In genomic region chr2:221399183-221399582, GRCh38 we compare ENCODE assay signal across 27 cellular contexts.
"Had no signal": no experiment of that assay in that cellular context is flagged by ENCODE, and none has a peak within 500 bp of the region (broad histone marks: within the 10 kb centered on the region; RNA-seq: fewer than 3 reads in every experiment).

No MANE protein-coding gene starts in this region.

- H3K27ac ChIP-seq: brain microvascular endothelial cell, epithelial cell of prostate, VCaP had no signal

- ATAC-seq: activated CD4-positive, CD25-positive, alpha-beta regulatory T cell treated with anti-CD3 and anti-CD28 coated beads, Interleukin-2, amount 50 U/mL, for 24 hours; activated CD8-positive, alpha-beta T cell treated with anti-CD3 and anti-CD28 coated beads for 36 hours; activated T-cell treated with anti-CD3 and anti-CD28 coated beads, Interleukin-2, amount 50 U/mL, for 4 hours; activated T-helper 17 cell treated with anti-CD3 and anti-CD28 coated beads, Interleukin-2, amount 50 U/mL, for 72 hours; effector memory CD8-positive, alpha-beta T cell had no signal

- H3K27ac Mint-ChIP-seq: activated B cell treated with CpG ODN at 0.5 μM for 24 hours; activated CD8-positive, alpha-beta T cell treated with anti-CD3 and anti-CD28 coated beads for 36 hours; activated naive CD8-positive, alpha-beta T cell; activated T-helper 17 cell treated with anti-CD3 and anti-CD28 coated beads, Interleukin-2, amount 50 U/mL, for 72 hours; effector memory CD8-positive, alpha-beta T cell had no signal

- H3K4me1 Mint-ChIP-seq: activated T-helper 17 cell treated with anti-CD3 and anti-CD28 coated beads, Interleukin-2, amount 50 U/mL, for 72 hours; central memory CD8-positive, alpha-beta T cell had no signal

- H3K27me3 ChIP-seq: brain microvascular endothelial cell had no signal

- H3K36me3 Mint-ChIP-seq: activated naive CD8-positive, alpha-beta T cell had no signal

- H3K36me3 ChIP-seq: brain microvascular endothelial cell had no signal

- H3K4me3 Mint-ChIP-seq: activated B cell treated with CpG ODN at 0.5 μM for 24 hours; activated CD8-positive, alpha-beta T cell treated with anti-CD3 and anti-CD28 coated beads for 36 hours; activated naive CD8-positive, alpha-beta T cell; activated T-cell treated with anti-CD3 and anti-CD28 coated beads, Interleukin-2, amount 50 U/mL, for 4 hours; activated T-helper 17 cell treated with anti-CD3 and anti-CD28 coated beads, Interleukin-2, amount 50 U/mL, for 72 hours; central memory CD8-positive, alpha-beta T cell; effector memory CD8-positive, alpha-beta T cell had no signal

- H3K9me3 Mint-ChIP-seq: activated B cell treated with CpG ODN at 0.5 μM for 24 hours; activated CD8-positive, alpha-beta T cell treated with anti-CD3 and anti-CD28 coated beads for 36 hours; activated T-cell treated with anti-CD3 and anti-CD28 coated beads, Interleukin-2, amount 50 U/mL, for 4 hours; central memory CD8-positive, alpha-beta T cell; effector memory CD8-positive, alpha-beta T cell had no signal

- H3K27me3 Mint-ChIP-seq: activated B cell treated with CpG ODN at 0.5 μM for 24 hours; activated CD8-positive, alpha-beta T cell treated with anti-CD3 and anti-CD28 coated beads for 36 hours; activated naive CD8-positive, alpha-beta T cell; activated T-helper 17 cell treated with anti-CD3 and anti-CD28 coated beads, Interleukin-2, amount 50 U/mL, for 72 hours; central memory CD8-positive, alpha-beta T cell had no signal

- DNase-seq: activated B cell treated with CpG ODN at 0.5 μM for 24 hours; activated CD4-positive, alpha-beta T cell treated with anti-CD3 and anti-CD28 coated beads for 48 hours; activated CD4-positive, alpha-beta T cell treated with anti-CD3 and anti-CD28 coated beads, Interleukin-2, amount 50 U/mL, for 1 hour; activated CD4-positive, alpha-beta T cell treated with anti-CD3 and anti-CD28 coated beads, Interleukin-2, amount 50 U/mL, for 48 hours; activated CD8-positive, alpha-beta memory T cell treated with anti-CD3 and anti-CD28 coated beads for 24 hours; activated CD8-positive, alpha-beta T cell treated with anti-CD3 and anti-CD28 coated beads for 36 hours; activated effector memory CD4-positive, alpha-beta T cell treated with Interleukin-2 at 50 U/mL for 16 hours; activated gamma-delta T cell treated with Interleukin-2 at 50 U/mL for 16 hours; activated naive CD4-positive, alpha-beta T cell treated with anti-CD3 and anti-CD28 coated beads, Interleukin-2, amount 50 U/mL, for 16 hours; activated naive CD4-positive, alpha-beta T cell treated with Interleukin-2 at 50 U/mL for 16 hours; activated T-cell treated with anti-CD3 and anti-CD28 coated beads, Interleukin-2, amount 50 U/mL, for 4 hours; amniotic stem cell; anterior cingulate cortex; brain microvascular endothelial cell; cortex of kidney; dermis blood vessel endothelial cell; effector CD4-positive, alpha-beta T cell; effector memory CD8-positive, alpha-beta T cell; foreskin fibroblast; head of caudate nucleus; T-helper 2 cell had no signal
